Comparison of ENCODE assay signal across 12 cellular contexts in the genomic region with DNA sequence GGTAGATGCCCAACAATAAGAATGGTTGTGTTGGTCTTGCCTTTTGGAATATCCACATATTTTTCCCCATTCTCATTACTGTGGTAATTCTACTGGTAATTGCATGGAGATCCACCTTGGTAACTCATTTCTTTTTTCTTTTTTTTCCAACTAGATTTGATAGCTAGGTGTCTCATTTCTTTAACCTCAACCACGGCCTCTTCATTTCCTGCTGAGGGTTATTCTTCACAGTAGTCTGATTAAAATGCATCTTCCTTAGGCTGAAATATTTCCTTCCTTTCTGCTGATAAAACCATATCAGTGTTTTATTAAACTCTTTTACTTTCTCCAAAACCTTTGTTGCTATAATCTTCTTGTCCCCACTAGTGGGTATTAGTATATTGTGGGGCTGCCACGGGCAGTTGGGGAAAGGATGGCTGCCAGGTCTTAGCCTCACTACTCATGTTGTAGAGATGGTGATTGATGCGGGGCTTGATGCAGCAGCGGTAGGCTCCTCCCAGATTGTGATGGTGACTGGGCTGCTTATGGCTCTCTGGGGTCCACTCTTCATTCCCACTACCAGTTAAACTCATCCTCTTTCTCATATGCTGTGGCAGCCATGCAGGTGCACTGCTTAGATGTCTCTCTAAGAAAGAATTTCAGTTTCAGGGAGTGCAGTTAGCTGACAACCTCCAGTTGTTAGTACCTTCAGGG. TPM values are rescaled to one million over a fixed set of nuclear protein-coding genes. Genes with fewer than 3 reads are reported as not detected.
DNase-seq lines count a peak whose midpoint lies in the region; ATAC-seq, FAIRE-seq and TF ChIP-seq lines count a peak whose summit lies in the region.
"Had no signal": no experiment of that assay in that cellular context is flagged by ENCODE, and none has a peak within 500 bp of the region (broad histone marks: within the 10 kb centered on the region; RNA-seq: fewer than 3 reads in every experiment).

No MANE protein-coding gene starts in this region.

- H3K27me3 Mint-ChIP-seq in glutamatergic neuron (ENCODE audit: unreplicated experiment), result no peaks in the 10 kb centered on the region

- H3K9me3 ChIP-seq in right atrium auricular region, result no peaks in the 10 kb centered on the region

- no peak for DNase-seq in glutamatergic neuron
- no peak for DNase-seq in DMS153 treated with DMSO at 0.1 percent for 48 hours (lab: John Stamatoyannopoulos, UW; ENCODE audit: unreplicated experiment)
- no peak for DNase-seq in right atrium auricular region (ENCODE audit: low spot score)
- DNase-seq in GM10266 (ENCODE audit: extremely low spot score), result no peak
- no peak for DNase-seq in frontal cortex (ENCODE audit: low spot score in 2 of 2)
- DNase-seq: NCI-H1930; stimulated activated CD4-positive, alpha-beta T cell treated with anti-CD3 and anti-CD28 coated beads, Interleukin-12 subunit alpha, Interleukin-12 subunit beta, amount 100 ng/mL, for 4 hours had no signal

- FAIRE-seq in frontal cortex (lab: Jason Lieb, UNC), result no peak
- FAIRE-seq: G401.6 had no signal

- H3K36me3 ChIP-seq in right atrium auricular region, result no peaks in the 10 kb centered on the region

- ATAC-seq in GM18868 (IDR thresholded peaks at IDR 0.05; ENCODE audit: unreplicated experiment), result peak; percentile 59
- peak; percentile 69 for ATAC-seq in GM21576 (IDR thresholded peaks at IDR 0.05; ENCODE audit: unreplicated experiment)
- peak; percentile 62 for ATAC-seq in HG03460 (IDR thresholded peaks at IDR 0.05; ENCODE audit: unreplicated experiment)

- H3K27ac ChIP-seq in right atrium auricular region, result no peak overlapping the region
- H3K27ac ChIP-seq: HL-60 had no signal

- H3K36me3 Mint-ChIP-seq in glutamatergic neuron (ENCODE audit: unreplicated experiment), result no peaks in the 10 kb centered on the region

- H3K27ac Mint-ChIP-seq in glutamatergic neuron (ENCODE audit: unreplicated experiment), result peak overlapping the region; percentile 4

- no peak overlapping the region for H3K4me3 ChIP-seq in right atrium auricular region

- TF ChIP-seq CTCF in glutamatergic neuron (IDR thresholded peaks at IDR 0.05; ENCODE audit: partially characterized antibody, unreplicated experiment) (no peak), right atrium auricular region (IDR thresholded peaks at IDR 0.05) (no peak), GM10266 (IDR thresholded peaks at IDR 0.05; ENCODE audit: control insufficient read depth, insufficient read depth, low read depth, missing control alignments) (no peak)

- H3K4me1 Mint-ChIP-seq in glutamatergic neuron (ENCODE audit: low read depth, unreplicated experiment), result peaks cover 1% of the 10 kb centered on the region

- H3K4me3 Mint-ChIP-seq in glutamatergic neuron (ENCODE audit: unreplicated experiment), result no peak overlapping the region

- H3K9me3 Mint-ChIP-seq in glutamatergic neuron (ENCODE audit: unreplicated experiment), result peaks cover 1% of the 10 kb centered on the region

- H3K4me1 ChIP-seq in right atrium auricular region, result no peaks in the 10 kb centered on the region

- H3K27me3 ChIP-seq in right atrium auricular region, result no peaks in the 10 kb centered on the region

RNA-seq across cellular contexts. Expression of a gene that starts 35.9 kb away (rescaled TPM):
- total RNA-seq in glutamatergic neuron (ENCODE audit: unreplicated experiment) (91.7 TPM), right atrium auricular region (10 to 100 TPM; 10.3 to 16.3 TPM), frontal cortex (238 TPM)
